ENCODE assay signal across 8 cellular contexts in genomic region chr10:111360260-111360925, GRCh38.
A peak's percentile ranks its signal among the peaks of the same experiment; 100 is the strongest.
DNase-seq lines count a peak whose midpoint lies in the region; ATAC-seq lines count a peak whose summit lies in the region.

No MANE protein-coding gene starts in this region.

- peaks cover 0 to 1% (median 0%) of the 10 kb centered on the region in 7 donors for H3K9me3 Mint-ChIP-seq in CD4-positive, CD25-positive, alpha-beta regulatory T cell
- no peaks in the 10 kb centered on the region for H3K9me3 Mint-ChIP-seq in activated naive CD8-positive, alpha-beta T cell treated with anti-CD3 and anti-CD28 coated beads, Interleukin-2, amount 50 U/mL, for 24 hours

- H3K4me1 ChIP-seq in CD4-positive, CD25-positive, alpha-beta regulatory T cell (ENCODE audit: control insufficient read depth, insufficient read depth, low read length, poor library complexity, severe bottlenecking), result no peaks in the 10 kb centered on the region
- H3K4me1 ChIP-seq in aorta (ENCODE audit: control insufficient read depth in 1 of 2, insufficient read depth in 2 of 2, low read length in 2 of 2), result no peaks in the 10 kb centered on the region

- WGBS in aorta, 2 donors, result 24 to 26% methylated on average over 5 of the region's 5 CpGs

- no peak overlapping the region for H3K4me3 ChIP-seq in CD4-positive, CD25-positive, alpha-beta regulatory T cell (ENCODE audit: low read depth, low read length)
- no peak overlapping the region for H3K4me3 ChIP-seq in aorta (ENCODE audit: low read length in 2 of 2)

- ATAC-seq in CD4-positive, CD25-positive, alpha-beta regulatory T cell (ENCODE audit: low read depth in 2 of 2), result peak; percentile 25 to 47
- ATAC-seq in GM18519 (IDR thresholded peaks at IDR 0.05; ENCODE audit: low FRiP score, unreplicated experiment) (peak; percentile 99), HG02938 (IDR thresholded peaks at IDR 0.05; ENCODE audit: unreplicated experiment) (peak; percentile 90), aorta (ENCODE audit: low FRiP score) (peak; percentile 29)
- peak; percentile 46 for ATAC-seq in activated naive CD8-positive, alpha-beta T cell treated with anti-CD3 and anti-CD28 coated beads, Interleukin-2, amount 50 U/mL, for 24 hours

- H3K36me3 Mint-ChIP-seq in CD4-positive, CD25-positive, alpha-beta regulatory T cell, result no peaks in the 10 kb centered on the region
- no peaks in the 10 kb centered on the region for H3K36me3 Mint-ChIP-seq in activated naive CD8-positive, alpha-beta T cell treated with anti-CD3 and anti-CD28 coated beads, Interleukin-2, amount 50 U/mL, for 24 hours (ENCODE audit: low read depth)

- no peak overlapping the region for H3K27ac ChIP-seq in CD4-positive, CD25-positive, alpha-beta regulatory T cell (ENCODE audit: insufficient read depth, low read length, poor library complexity, severe bottlenecking)
- H3K27ac ChIP-seq in aorta (ENCODE audit: low read depth in 1 of 2, low read length in 2 of 2), result no peak overlapping the region

- peaks cover 11% of the 10 kb centered on the region for H3K27me3 Mint-ChIP-seq in CD4-positive, CD25-positive, alpha-beta regulatory T cell
- peaks cover 13% of the 10 kb centered on the region for H3K27me3 Mint-ChIP-seq in activated naive CD8-positive, alpha-beta T cell treated with anti-CD3 and anti-CD28 coated beads, Interleukin-2, amount 50 U/mL, for 24 hours

- peak in 1 of 3 donors; percentile 7 for DNase-seq in CD4-positive, CD25-positive, alpha-beta regulatory T cell
- peak; percentile 50 for DNase-seq in NCI-H146 (lab: John Stamatoyannopoulos, UW)
- no peak for DNase-seq in activated naive CD8-positive, alpha-beta T cell treated with anti-CD3 and anti-CD28 coated beads, Interleukin-2, amount 50 U/mL, for 24 hours
- DNase-seq in kidney tubule cell (ENCODE audit: low spot score), result peak; percentile 55
- DNase-seq in aorta, result no peak
- DNase-seq in hepatic stellate cell (ENCODE audit: low spot score), result no peak

- intact Hi-C loops in aorta (cut with DNase I), result no loop called here

- H3K4me1 Mint-ChIP-seq in CD4-positive, CD25-positive, alpha-beta regulatory T cell, result no peaks in the 10 kb centered on the region
- H3K4me1 Mint-ChIP-seq in activated naive CD8-positive, alpha-beta T cell treated with anti-CD3 and anti-CD28 coated beads, Interleukin-2, amount 50 U/mL, for 24 hours, result no peaks in the 10 kb centered on the region

- H3K27me3 ChIP-seq in CD4-positive, CD25-positive, alpha-beta regulatory T cell (ENCODE audit: control insufficient read depth, insufficient read depth, low read length), result peaks cover 2% of the 10 kb centered on the region
- H3K27me3 ChIP-seq in aorta (ENCODE audit: control insufficient read depth in 1 of 2, insufficient read depth in 2 of 2, low read length in 1 of 2), result peaks cover 0 to 3% of the 10 kb centered on the region in 2 donors

- no peak overlapping the region for H3K27ac Mint-ChIP-seq in CD4-positive, CD25-positive, alpha-beta regulatory T cell
- no peak overlapping the region for H3K27ac Mint-ChIP-seq in activated naive CD8-positive, alpha-beta T cell treated with anti-CD3 and anti-CD28 coated beads, Interleukin-2, amount 50 U/mL, for 24 hours

- no peaks in the 10 kb centered on the region for H3K9me3 ChIP-seq in CD4-positive, CD25-positive, alpha-beta regulatory T cell (ENCODE audit: control insufficient read depth in 2 of 2, low read length in 2 of 2)
- H3K9me3 ChIP-seq in aorta (ENCODE audit: control insufficient read depth, low read length), result no peaks in the 10 kb centered on the region

- no peaks in the 10 kb centered on the region for H3K36me3 ChIP-seq in CD4-positive, CD25-positive, alpha-beta regulatory T cell (ENCODE audit: control insufficient read depth, insufficient read depth, low read length)
- no peaks in the 10 kb centered on the region for H3K36me3 ChIP-seq in aorta (ENCODE audit: control insufficient read depth in 1 of 2, insufficient read depth in 2 of 2, low read length in 1 of 2)

- H3K4me3 Mint-ChIP-seq in CD4-positive, CD25-positive, alpha-beta regulatory T cell, result no peak overlapping the region
- no peak overlapping the region for H3K4me3 Mint-ChIP-seq in activated naive CD8-positive, alpha-beta T cell treated with anti-CD3 and anti-CD28 coated beads, Interleukin-2, amount 50 U/mL, for 24 hours

Comparison
In these comparisons a context has a peak if more than half of its experiments do, and no peak if none do; other contexts are left out.
1. ATAC-seq: peak in every context shown above with its lines; median percentile 99 in GM18519; 90 in HG02938; 46 in activated naive CD8-positive, alpha-beta T cell treated with anti-CD3 and anti-CD28 coated beads, Interleukin-2, amount 50 U/mL, for 24 hours; 36 in CD4-positive, CD25-positive, alpha-beta regulatory T cell; 29 in aorta.
2. DNase-seq: peak in NCI-H146 (single experiment) and kidney tubule cell (single experiment); none in activated naive CD8-positive, alpha-beta T cell treated with anti-CD3 and anti-CD28 coated beads, Interleukin-2, amount 50 U/mL, for 24 hours (single experiment), aorta (0 of 2) and hepatic stellate cell (single experiment).